In the genomic region with DNA sequence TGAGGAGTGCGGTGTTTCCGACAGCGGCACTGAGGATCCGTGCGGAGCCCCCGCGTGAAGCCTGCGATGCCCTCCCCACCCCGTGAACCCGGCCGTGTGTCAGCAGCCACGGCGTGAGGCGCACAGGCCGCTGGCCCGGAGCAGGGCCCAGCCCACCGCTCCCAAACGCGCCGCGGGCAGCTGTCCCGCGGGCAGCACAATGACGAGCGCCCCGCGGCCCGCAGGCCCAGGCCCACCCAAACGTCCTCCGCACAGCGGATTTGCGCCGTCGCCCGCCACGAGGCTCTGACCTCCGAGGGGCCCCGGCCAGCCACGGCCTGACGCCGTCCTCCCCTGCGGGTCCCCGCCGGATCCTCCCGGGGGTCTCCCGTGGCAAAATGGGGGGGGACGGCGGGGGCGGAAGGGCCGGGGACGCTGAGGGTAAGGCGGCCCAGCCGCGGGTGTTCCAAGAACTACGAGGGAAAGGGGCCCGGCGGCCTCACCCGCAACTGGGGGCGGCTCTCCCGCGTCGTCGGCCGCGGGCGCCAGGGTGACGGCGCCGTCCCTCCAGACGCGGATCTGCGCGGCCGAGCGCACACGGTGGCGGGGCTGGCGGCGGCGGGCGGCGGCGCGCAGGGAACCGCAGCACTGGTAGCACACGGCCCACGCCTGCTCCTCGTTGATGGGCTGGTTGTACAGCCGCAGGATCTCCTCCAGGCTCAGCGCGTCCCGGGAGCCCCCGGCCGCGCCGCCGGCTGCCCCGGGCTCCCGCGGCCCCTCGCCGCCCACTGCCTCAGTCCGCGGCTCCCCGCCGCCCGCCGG, we compare ENCODE assay signal across 8 cellular contexts. TPM values are rescaled to one million over a fixed set of nuclear protein-coding genes. Genes with fewer than 3 reads are reported as not detected.
DNase-seq lines count a peak whose midpoint lies in the region; ATAC-seq and TF ChIP-seq lines count a peak whose summit lies in the region.

No MANE protein-coding gene starts in this region.

- H3K27ac Mint-ChIP-seq in Calu3 (ENCODE audit: unreplicated experiment) = peak overlapping the region; percentile 78
- no peak overlapping the region for H3K27ac Mint-ChIP-seq in activated CD4-positive, alpha-beta memory T cell treated with anti-CD3 and anti-CD28 coated beads, Interleukin-2, amount 10 ng/mL, durations not matched to agents 7 days and 5 days

- CTCF ChIA-PET in Calu3 (lab: Charles Lee) = no interaction called here
- CTCF ChIA-PET in activated CD4-positive, alpha-beta memory T cell treated with anti-CD3 and anti-CD28 coated beads, Interleukin-2, amount 10 ng/mL, durations not matched to agents 7 days and 5 days (lab: Charles Lee) = interaction anchor here (0.6 to 1.3 kb wide), 2 partner anchors 249 to 263 kb away, joined by 3 to 4 read pairs; a partner anchor contains a TSS

- H3K36me3 Mint-ChIP-seq in Calu3 (ENCODE audit: insufficient read depth, unreplicated experiment) = peaks cover 71% of the 10 kb centered on the region
- peaks cover 2% of the 10 kb centered on the region for H3K36me3 Mint-ChIP-seq in activated CD4-positive, alpha-beta memory T cell treated with anti-CD3 and anti-CD28 coated beads, Interleukin-2, amount 10 ng/mL, durations not matched to agents 7 days and 5 days (ENCODE audit: low read depth)

- H3K27me3 ChIP-seq in muscle layer of colon (ENCODE audit: control insufficient read depth in 1 of 2, insufficient read depth in 2 of 2, low read length in 2 of 2) = no peaks in the 10 kb centered on the region
- no peaks in the 10 kb centered on the region for H3K27me3 ChIP-seq in tibial artery

- DNase-seq in Calu3 = peak; percentile 21
- peak; percentile 24 for DNase-seq in activated CD4-positive, alpha-beta memory T cell treated with anti-CD3 and anti-CD28 coated beads, Interleukin-2, amount 10 ng/mL, durations not matched to agents 7 days and 5 days
- peak; percentile 68 to 79 for DNase-seq in erythroblast (lab: John Stamatoyannopoulos, UW)
- peak; percentile 36 to 74 for DNase-seq in tibial artery
- no peak for DNase-seq in NOMO-1 (lab: John Stamatoyannopoulos, UW; ENCODE audit: unreplicated experiment in 2 of 2)

- H3K36me3 ChIP-seq in muscle layer of colon (ENCODE audit: insufficient read depth, low read length) (no peaks in the 10 kb centered on the region), tibial artery (peaks cover 0 to 8% (median 0%) of the 10 kb centered on the region in 3 donors)

- ATAC-seq in GM19463 (IDR thresholded peaks at IDR 0.05; ENCODE audit: unreplicated experiment) (peak; percentile 43), HG03571 (IDR thresholded peaks at IDR 0.05; ENCODE audit: unreplicated experiment) (peak; percentile 37)

- H3K4me3 ChIP-seq in muscle layer of colon (ENCODE audit: low read depth in 1 of 2, low read length in 2 of 2) (peak overlapping the region; percentile 38 to 49), tibial artery (peak overlapping the region; percentile 77 to 83)

- no TSS peak for BruUV-seq in Calu3 (replicated peaks; lab: Mats Ljungman, UMichigan)

- H3K4me1 ChIP-seq in muscle layer of colon (ENCODE audit: insufficient read depth, low read length) (peaks cover 15% of the 10 kb centered on the region), tibial artery (peaks cover 0 to 28% (median 14%) of the 10 kb centered on the region in 4 donors)

- H3K9me3 ChIP-seq in muscle layer of colon (ENCODE audit: low read length) (no peaks in the 10 kb centered on the region), tibial artery (no peaks in the 10 kb centered on the region)

- no peak for TF ChIP-seq POLR2A in erythroblast (IDR thresholded peaks at IDR 0.05; ENCODE audit: low read length)

- H3K4me3 Mint-ChIP-seq in Calu3 (ENCODE audit: low read depth, unreplicated experiment) = peak overlapping the region; percentile 54
- peak overlapping the region; percentile 78 for H3K4me3 Mint-ChIP-seq in activated CD4-positive, alpha-beta memory T cell treated with anti-CD3 and anti-CD28 coated beads, Interleukin-2, amount 10 ng/mL, durations not matched to agents 7 days and 5 days

- H3K27ac ChIP-seq in muscle layer of colon (ENCODE audit: low read depth, low read length) = peak overlapping the region; percentile 66
- H3K27ac ChIP-seq in tibial artery = peak overlapping the region; percentile 97 to 99

- POLR2A ChIA-PET in activated CD4-positive, alpha-beta memory T cell treated with anti-CD3 and anti-CD28 coated beads, Interleukin-2, amount 10 ng/mL, durations not matched to agents 7 days and 5 days (lab: Charles Lee) = interaction anchor here (0.6 to 2.0 kb wide), 2 partner anchors 44 to 265 kb away, joined by 3 to 8 read pairs; no protein-coding TSS in a partner anchor

- H3K4me1 Mint-ChIP-seq in Calu3 (ENCODE audit: low read depth, unreplicated experiment) = peaks cover 44% of the 10 kb centered on the region
- H3K4me1 Mint-ChIP-seq in activated CD4-positive, alpha-beta memory T cell treated with anti-CD3 and anti-CD28 coated beads, Interleukin-2, amount 10 ng/mL, durations not matched to agents 7 days and 5 days = peaks cover 40% of the 10 kb centered on the region

- no peaks in the 10 kb centered on the region for H3K27me3 Mint-ChIP-seq in Calu3 (ENCODE audit: unreplicated experiment)
- H3K27me3 Mint-ChIP-seq in activated CD4-positive, alpha-beta memory T cell treated with anti-CD3 and anti-CD28 coated beads, Interleukin-2, amount 10 ng/mL, durations not matched to agents 7 days and 5 days = peaks cover 15% of the 10 kb centered on the region

- no peaks in the 10 kb centered on the region for H3K9me3 Mint-ChIP-seq in Calu3 (ENCODE audit: low read depth, unreplicated experiment)
- H3K9me3 Mint-ChIP-seq in activated CD4-positive, alpha-beta memory T cell treated with anti-CD3 and anti-CD28 coated beads, Interleukin-2, amount 10 ng/mL, durations not matched to agents 7 days and 5 days = no peaks in the 10 kb centered on the region

- TF ChIP-seq CTCF in Calu3 (IDR thresholded peaks at IDR 0.05; ENCODE audit: unreplicated experiment) (no peak), tibial artery (IDR thresholded peaks at IDR 0.05) (no peak)

- intact Hi-C loops in Calu3 (cut with micrococcal nuclease; ENCODE audit: unreplicated experiment) = loop anchor here (10.0 kb wide), 1 partner anchor 162 kb away; no protein-coding TSS in a partner anchor
- intact Hi-C loops in tibial artery (cut with DNase I; ENCODE audit: low total_unique reads) = loop anchor here (5.0 to 10.0 kb wide), 2 partner anchors 250 to 382 kb away; a partner anchor contains a TSS

- H3K9ac ChIP-seq in muscle layer of colon (ENCODE audit: low read length) = peak overlapping the region; percentile 45

RNA-seq across cellular contexts. Expression of a gene that starts 0.7 kb away (rescaled TPM):
- 91.7 and 98.6 TPM in 2 replicates for total RNA-seq in Calu3 (2022)
- 1 to 10 TPM; 4.5 to 6.3 TPM for total RNA-seq in activated CD4-positive, alpha-beta memory T cell treated with anti-CD3 and anti-CD28 coated beads, Interleukin-2, amount 10 ng/mL, durations not matched to agents 7 days and 5 days

RNA-seq across cellular contexts. Expression of a gene that starts 45.3 kb away (rescaled TPM):
- 10.1 and 12.7 TPM in 2 replicates for total RNA-seq in Calu3 (2022)
- 10 to 100 TPM; 14.8 TPM for total RNA-seq in activated CD4-positive, alpha-beta memory T cell treated with anti-CD3 and anti-CD28 coated beads, Interleukin-2, amount 10 ng/mL, durations not matched to agents 7 days and 5 days

RNA-seq across cellular contexts. Expression of a gene that starts 45.6 kb away (rescaled TPM):
- 78.6 and 89.6 TPM in 2 replicates for total RNA-seq in Calu3 (2022)
- total RNA-seq in activated CD4-positive, alpha-beta memory T cell treated with anti-CD3 and anti-CD28 coated beads, Interleukin-2, amount 10 ng/mL, durations not matched to agents 7 days and 5 days = 100 to 1,000 TPM; 115 to 118 TPM

Comparison
In these comparisons a context has a peak if more than half of its experiments do, and no peak if none do; other contexts are left out.
1. DNase-seq: peak in Calu3 (single experiment), activated CD4-positive, alpha-beta memory T cell treated with anti-CD3 and anti-CD28 coated beads, Interleukin-2, amount 10 ng/mL, durations not matched to agents 7 days and 5 days (single experiment), erythroblast (2 of 2) and tibial artery (2 of 2); none in NOMO-1 (0 of 2).
2. RNA of a gene that starts 0.7 kb away (total RNA-seq): 91.7 to 98.6 TPM in Calu3; 4.5 to 6.3 TPM in activated CD4-positive, alpha-beta memory T cell treated with anti-CD3 and anti-CD28 coated beads, Interleukin-2, amount 10 ng/mL, durations not matched to agents 7 days and 5 days; every median in the first group is over 10 times any median in the second.